ENCODE assay signal across 18 cellular contexts in genomic region chr11:71266114-71266833, GRCh38. TPM values are rescaled to one million over a fixed set of nuclear protein-coding genes. Genes with fewer than 3 reads are reported as not detected.
DNase-seq lines count a peak whose midpoint lies in the region; ATAC-seq and TF ChIP-seq lines count a peak whose summit lies in the region.
"Had no signal": no experiment of that assay in that cellular context is flagged by ENCODE, and none has a peak within 500 bp of the region (broad histone marks: within the 10 kb centered on the region; RNA-seq: fewer than 3 reads in every experiment).

No MANE protein-coding gene starts in this region.

- H3K79me2 ChIP-seq in trophoblast cell (ENCODE audit: control insufficient read depth, insufficient read depth, low read length, poor library complexity) = no peaks in the 10 kb centered on the region

- peak; percentile 18 for ATAC-seq in body of pancreas
- ATAC-seq: activated naive CD8-positive, alpha-beta T cell treated with anti-CD3 and anti-CD28 coated beads, Interleukin-2, amount 50 U/mL, for 24 hours had no signal

- H3K18ac ChIP-seq in trophoblast cell (ENCODE audit: low read length) = no peak overlapping the region

- H3K27ac ChIP-seq in body of pancreas = no peak overlapping the region
- peak overlapping the region; percentile 20 for H3K27ac ChIP-seq in trophoblast cell (ENCODE audit: low read depth, low read length)
- no peak overlapping the region for H3K27ac ChIP-seq in RWPE1
- H3K27ac ChIP-seq: pancreas, suprapubic skin had no signal

- peak overlapping the region; percentile 34 for H3K4me2 ChIP-seq in trophoblast cell (ENCODE audit: low read length)

- intact Hi-C loops in body of pancreas (cut with DNase I) = no loop called here

- TF ChIP-seq POLR2A in body of pancreas (IDR thresholded peaks at IDR 0.05) = no peak

- TF ChIP-seq CTCF in body of pancreas (IDR thresholded peaks at IDR 0.05) (no peak), RWPE1 (conservative IDR thresholded peaks at IDR 0.05; ENCODE audit: low read depth) (no peak)

- POLR2A ChIA-PET in RWPE1 (lab: Yijun Ruan, JAX; ENCODE audit: low non-redundant PET) = no interaction called here

- no peaks in the 10 kb centered on the region for H3K36me3 ChIP-seq in H7 (replicated peaks; ENCODE audit: control insufficient read depth, insufficient read depth, low read length)
- no peaks in the 10 kb centered on the region for H3K36me3 ChIP-seq in body of pancreas (replicated peaks in 1 of 2; ENCODE audit: insufficient read depth in 1 of 2, low read depth in 2 of 2)
- no peaks in the 10 kb centered on the region for H3K36me3 ChIP-seq in trophoblast cell (ENCODE audit: control insufficient read depth in 1 of 2, insufficient read depth in 2 of 2, low read length in 2 of 2)
- H3K36me3 ChIP-seq: pancreas, suprapubic skin had no signal

- CTCF ChIA-PET in RWPE1 (lab: Yijun Ruan, JAX) = interaction anchor here (0.8 kb wide), 1 partner anchor 14 kb away, joined by 6 read pairs; the partner anchor contains the start of gene SHANK2

- H2AFZ ChIP-seq in trophoblast cell (ENCODE audit: insufficient read depth, low read length, poor library complexity) = peak overlapping the region; percentile 31

- H3K4me1 ChIP-seq in body of pancreas = peaks cover 4% of the 10 kb centered on the region
- H3K4me1 ChIP-seq in trophoblast cell (ENCODE audit: control insufficient read depth in 1 of 2, insufficient read depth in 2 of 2, low read length in 2 of 2) = peaks cover 7 to 9% of the 10 kb centered on the region in 2 experiments

- no peak overlapping the region for H2BK5ac ChIP-seq in trophoblast cell (ENCODE audit: low read depth, low read length, poor library complexity)

- no peak overlapping the region for H4K12ac ChIP-seq in trophoblast cell (ENCODE audit: low read depth, low read length)

- H4K91ac ChIP-seq in trophoblast cell (ENCODE audit: low read depth, low read length) = peak overlapping the region; percentile 20

- peak overlapping the region; percentile 2 for H4K8ac ChIP-seq in trophoblast cell (ENCODE audit: low read depth, low read length)

- no peak overlapping the region for H2BK120ac ChIP-seq in trophoblast cell (ENCODE audit: insufficient read depth, low read length, poor library complexity)

- DNase-seq in H7 (peak; percentile 91), body of pancreas (no peak), islet precursor cell (peak; percentile 86), trophoblast cell (peak; percentile 57 to 88), RWPE1 (ENCODE audit: low spot score) (no peak), T-helper 1 cell (no peak), HPDE6-E6E7 (ENCODE audit: extremely low spot score) (no peak), NCI-H1436 (lab: John Stamatoyannopoulos, UW) (no peak)
- DNase-seq: activated CD4-positive, alpha-beta T cell treated with anti-CD3 and anti-CD28 coated beads, Interleukin-2, amount 10 ng/mL, durations not matched to agents 7 days and 5 days; activated naive CD8-positive, alpha-beta T cell treated with anti-CD3 and anti-CD28 coated beads, Interleukin-2, amount 50 U/mL, for 24 hours; activated T-cell treated with anti-CD3 and anti-CD28 coated beads, Interleukin-2, amount 50 U/mL, for 1 hour; AML-193; NCI-H2081; NCI-H774; pancreas; stimulated activated CD4-positive, alpha-beta T cell treated with anti-CD3 and anti-CD28 coated beads, Interleukin-2, amount 100 ng/mL, for 48 hours had no signal

- no peak overlapping the region for H3K4me3 ChIP-seq in H7 (ENCODE audit: insufficient read depth, low read depth, low read length)
- no peak overlapping the region for H3K4me3 ChIP-seq in body of pancreas
- H3K4me3 ChIP-seq in trophoblast cell (ENCODE audit: low read depth, low read length) = no peak overlapping the region
- H3K4me3 ChIP-seq: pancreas, suprapubic skin had no signal

- H3K23ac ChIP-seq in trophoblast cell (ENCODE audit: low read length) = no peak overlapping the region

- H3K4ac ChIP-seq in trophoblast cell (ENCODE audit: low read depth, low read length) = no peak overlapping the region

- H3K9me3 ChIP-seq in body of pancreas (no peaks in the 10 kb centered on the region), trophoblast cell (ENCODE audit: insufficient read depth, low read depth, low read length) (no peaks in the 10 kb centered on the region)
- H3K9me3 ChIP-seq: pancreas, suprapubic skin had no signal

- peak overlapping the region; percentile 4 for H2AK5ac ChIP-seq in trophoblast cell (ENCODE audit: low read length)

- no peak overlapping the region for H3K9ac ChIP-seq in trophoblast cell (ENCODE audit: low read length)

- no peaks in the 10 kb centered on the region for H3K79me1 ChIP-seq in trophoblast cell (ENCODE audit: low read length)

- 56 to 79% methylated on average over 19 to 22 of the region's 22 CpGs for WGBS in body of pancreas, 2 donors
- WGBS in trophoblast cell (ENCODE audit: extremely low coverage, insufficient coverage, insufficient read length) = no CpG with 5 or more reads among the region's 22 CpGs

- H2BK12ac ChIP-seq in trophoblast cell (ENCODE audit: low read length) = no peak overlapping the region

- H3K27me3 ChIP-seq in H7 (ENCODE audit: control insufficient read depth, insufficient read depth, low read length) (no peaks in the 10 kb centered on the region), body of pancreas (no peaks in the 10 kb centered on the region), trophoblast cell (ENCODE audit: insufficient read depth, low read length) (no peaks in the 10 kb centered on the region)
- H3K27me3 ChIP-seq: pancreas had no signal

- H3K14ac ChIP-seq in trophoblast cell (ENCODE audit: low read length) = no peak overlapping the region

RNA-seq across cellular contexts. Expression of gene SHANK2, which starts 13.9 kb away (rescaled TPM):
- total RNA-seq in H7 (2014; rRNA removed; shearing (Covaris generic)) = 9.7 and 14.8 TPM in 2 replicates
- 10 to 100 TPM; 44.4 to 94.9 TPM for total RNA-seq in body of pancreas
- 20.8 and 21.4 TPM in 2 replicates for polyA plus RNA-seq in trophoblast cell (2013)
- total RNA-seq: activated CD4-positive, alpha-beta T cell treated with anti-CD3 and anti-CD28 coated beads, Interleukin-2, amount 10 ng/mL, durations not matched to agents 7 days and 5 days had no signal
- polyA plus RNA-seq: IgD-negative memory B cell had no signal

Comparison
In these comparisons a context has a peak if more than half of its experiments do, and no peak if none do; other contexts are left out.
1. DNase-seq: peak in H7 (single experiment), islet precursor cell (single experiment) and trophoblast cell (2 of 2); none in body of pancreas (0 of 4), RWPE1 (single experiment), T-helper 1 cell (0 of 5), HPDE6-E6E7 (single experiment) and NCI-H1436 (single experiment).